15 cellular contexts compared by ENCODE assay signal in the genomic region with DNA sequence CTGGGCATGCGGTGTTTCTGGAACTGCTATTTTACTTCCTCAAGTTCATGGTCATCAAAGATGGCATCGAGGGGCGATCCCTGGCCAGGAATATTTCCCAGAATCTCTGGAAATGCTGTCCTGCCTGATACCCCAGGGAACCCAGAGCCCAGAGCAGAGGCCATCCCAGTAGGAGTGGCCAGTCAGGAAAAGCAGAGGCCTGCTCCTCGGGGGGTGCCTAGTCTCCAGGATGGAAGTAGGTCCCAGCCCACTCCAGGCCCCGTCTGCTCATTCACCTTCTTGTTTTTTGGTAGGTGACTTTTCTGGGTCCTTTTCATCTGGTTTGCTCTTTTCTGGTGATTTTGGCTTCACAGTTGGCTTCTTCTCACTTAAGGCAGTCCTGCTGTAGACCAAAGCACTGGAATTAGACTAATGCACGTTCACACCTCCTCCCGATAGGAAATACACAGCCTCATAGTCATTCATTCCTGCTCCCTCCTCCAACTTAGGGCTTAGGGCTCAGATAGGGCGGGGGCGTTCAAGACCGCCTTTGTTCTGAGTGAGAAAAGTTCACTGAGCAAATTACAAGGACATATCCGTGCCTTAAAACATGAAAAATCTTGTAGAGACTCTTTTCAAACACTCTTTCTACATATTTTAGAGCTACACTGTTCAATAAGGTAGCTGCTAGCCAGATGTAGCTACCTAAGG. TPM values are rescaled to one million over a fixed set of nuclear protein-coding genes. Genes with fewer than 3 reads are reported as not detected.
DNase-seq lines count a peak whose midpoint lies in the region; ATAC-seq, FAIRE-seq and TF ChIP-seq lines count a peak whose summit lies in the region.
"Had no signal": no experiment of that assay in that cellular context is flagged by ENCODE, and none has a peak within 500 bp of the region (broad histone marks: within the 10 kb centered on the region; RNA-seq: fewer than 3 reads in every experiment).

No MANE protein-coding gene starts in this region.

- H3K27ac ChIP-seq in kidney (ENCODE audit: low read depth in 2 of 2, low read length in 2 of 2): no peak overlapping the region
- peak overlapping the region; percentile 19 for H3K27ac ChIP-seq in smooth muscle cell (ENCODE audit: low read depth)

- H3K27me3 ChIP-seq in H7 (ENCODE audit: control insufficient read depth, insufficient read depth, low read length) (no peaks in the 10 kb centered on the region), smooth muscle cell (ENCODE audit: low read depth) (no peaks in the 10 kb centered on the region)

- no peak overlapping the region for H3K4me2 ChIP-seq in smooth muscle cell

- H3K9me3 ChIP-seq in kidney (ENCODE audit: control insufficient read depth in 1 of 2, low read length in 2 of 2) (no peaks in the 10 kb centered on the region), smooth muscle cell (replicated peaks; ENCODE audit: low read depth) (no peaks in the 10 kb centered on the region)

- H3K9ac ChIP-seq in kidney (ENCODE audit: low read length in 2 of 2) (no peak overlapping the region), smooth muscle cell (ENCODE audit: low read depth) (no peak overlapping the region)

- no peaks in the 10 kb centered on the region for H3K9me3 Mint-ChIP-seq in activated T-helper 17 cell treated with anti-CD3 and anti-CD28 coated beads, Interleukin-2, amount 50 U/mL, for 72 hours
- no peaks in the 10 kb centered on the region for H3K9me3 Mint-ChIP-seq in activated CD8-positive, alpha-beta T cell treated with anti-CD3 and anti-CD28 coated beads for 36 hours

- WGBS in smooth muscle cell (ENCODE audit: low lambda C conversion rate): 72% methylated on average over 11 of the region's 11 CpGs

- no peaks in the 10 kb centered on the region for H3K4me1 ChIP-seq in kidney (ENCODE audit: control insufficient read depth in 1 of 2, insufficient read depth in 1 of 2, low read depth in 1 of 2, low read length in 2 of 2)
- no peaks in the 10 kb centered on the region for H3K4me1 ChIP-seq in smooth muscle cell (ENCODE audit: low read depth)

- H3K4me1 Mint-ChIP-seq in activated T-helper 17 cell treated with anti-CD3 and anti-CD28 coated beads, Interleukin-2, amount 50 U/mL, for 72 hours: no peaks in the 10 kb centered on the region
- peaks cover 4% of the 10 kb centered on the region for H3K4me1 Mint-ChIP-seq in activated CD8-positive, alpha-beta T cell treated with anti-CD3 and anti-CD28 coated beads for 36 hours (ENCODE audit: low read depth)

- POLR2A ChIA-PET in activated CD8-positive, alpha-beta T cell treated with anti-CD3 and anti-CD28 coated beads for 36 hours (lab: Charles Lee): no interaction called here

- H4K20me1 ChIP-seq in smooth muscle cell (ENCODE audit: low read depth): no peaks in the 10 kb centered on the region

- no peaks in the 10 kb centered on the region for H3K79me2 ChIP-seq in smooth muscle cell (ENCODE audit: low read depth)

- TF ChIP-seq CTCF in kidney (IDR thresholded peaks at IDR 0.05; ENCODE audit: borderline replicate concordance, extremely low read depth, insufficient read depth) (no peak), smooth muscle cell (IDR thresholded peaks at IDR 0.05; ENCODE audit: borderline replicate concordance, insufficient read depth, poor library complexity, severe bottlenecking) (no peak)
- no peak for TF ChIP-seq CTCF in activated CD8-positive, alpha-beta T cell treated with anti-CD3 and anti-CD28 coated beads for 36 hours (IDR thresholded peaks at IDR 0.05)

- CTCF ChIA-PET in activated CD8-positive, alpha-beta T cell treated with anti-CD3 and anti-CD28 coated beads for 36 hours (lab: Charles Lee): no interaction called here

- peaks cover 59% of the 10 kb centered on the region for H3K36me3 Mint-ChIP-seq in activated T-helper 17 cell treated with anti-CD3 and anti-CD28 coated beads, Interleukin-2, amount 50 U/mL, for 72 hours (ENCODE audit: low read depth)
- peaks cover 8% of the 10 kb centered on the region for H3K36me3 Mint-ChIP-seq in activated CD8-positive, alpha-beta T cell treated with anti-CD3 and anti-CD28 coated beads for 36 hours (ENCODE audit: low read depth)

- DNase-seq in H7 (peak; percentile 55), kidney (peak; percentile 32), smooth muscle cell (lab: John Stamatoyannopoulos, UW; ENCODE audit: unreplicated experiment) (no peak), CD1c-positive myeloid dendritic cell (ENCODE audit: extremely low spot score) (no peak), GOT3 (lab: John Stamatoyannopoulos, UW) (no peak)
- no peak for DNase-seq in activated CD8-positive, alpha-beta T cell treated with anti-CD3 and anti-CD28 coated beads for 36 hours
- DNase-seq: EL, IMR-90, Kasumi-1, NCI-H1417 treated with DMSO at 0.1 percent for 48 hours, NCI-H2029, NCI-H510A treated with DMSO at 0.1 percent for 48 hours, SHP77 had no signal

- no peak overlapping the region for H2AFZ ChIP-seq in smooth muscle cell (ENCODE audit: low read depth)

- no peaks in the 10 kb centered on the region for H3K27me3 Mint-ChIP-seq in activated T-helper 17 cell treated with anti-CD3 and anti-CD28 coated beads, Interleukin-2, amount 50 U/mL, for 72 hours
- no peaks in the 10 kb centered on the region for H3K27me3 Mint-ChIP-seq in activated CD8-positive, alpha-beta T cell treated with anti-CD3 and anti-CD28 coated beads for 36 hours

- no peak for FAIRE-seq in kidney (lab: Jason Lieb, UNC)

- H3K4me3 ChIP-seq in H7 (ENCODE audit: insufficient read depth, low read depth, low read length) (no peak overlapping the region), kidney (ENCODE audit: low read length in 2 of 2) (no peak overlapping the region), smooth muscle cell (no peak overlapping the region)

- peaks cover 7% of the 10 kb centered on the region for H3K36me3 ChIP-seq in H7 (replicated peaks; ENCODE audit: control insufficient read depth, insufficient read depth, low read length)
- peaks cover 29 to 44% of the 10 kb centered on the region in 2 donors for H3K36me3 ChIP-seq in kidney (ENCODE audit: control insufficient read depth in 1 of 2, insufficient read depth in 2 of 2, low read length in 2 of 2)
- no peaks in the 10 kb centered on the region for H3K36me3 ChIP-seq in smooth muscle cell (ENCODE audit: low read depth)

- H3F3A ChIP-seq in smooth muscle cell (ENCODE audit: low read depth): no peaks in the 10 kb centered on the region

- intact Hi-C loops in kidney (cut with DNase I): no loop called here
- intact Hi-C loops in activated CD8-positive, alpha-beta T cell treated with anti-CD3 and anti-CD28 coated beads for 36 hours (cut with micrococcal nuclease): no loop called here

- no peak for ATAC-seq in activated T-helper 17 cell treated with anti-CD3 and anti-CD28 coated beads, Interleukin-2, amount 50 U/mL, for 72 hours (replicated peaks)
- no peak for ATAC-seq in activated CD8-positive, alpha-beta T cell treated with anti-CD3 and anti-CD28 coated beads for 36 hours
- ATAC-seq: Panc1 had no signal

- peak overlapping the region; percentile 31 for H3K27ac Mint-ChIP-seq in activated T-helper 17 cell treated with anti-CD3 and anti-CD28 coated beads, Interleukin-2, amount 50 U/mL, for 72 hours
- no peak overlapping the region for H3K27ac Mint-ChIP-seq in activated CD8-positive, alpha-beta T cell treated with anti-CD3 and anti-CD28 coated beads for 36 hours

- no peak overlapping the region for H3K4me3 Mint-ChIP-seq in activated T-helper 17 cell treated with anti-CD3 and anti-CD28 coated beads, Interleukin-2, amount 50 U/mL, for 72 hours
- no peak overlapping the region for H3K4me3 Mint-ChIP-seq in activated CD8-positive, alpha-beta T cell treated with anti-CD3 and anti-CD28 coated beads for 36 hours

RNA-seq across cellular contexts. Expression of gene TRAFD1, which starts 51.1 kb away (rescaled TPM):
- total RNA-seq in H7 (2014; rRNA removed; shearing (Covaris generic)): 21.1 and 24.2 TPM in 2 replicates
- total RNA-seq in activated T-helper 17 cell treated with anti-CD3 and anti-CD28 coated beads, Interleukin-2, amount 50 U/mL, for 72 hours: 10 to 100 TPM; 29.7 to 50.0 TPM
- total RNA-seq in kidney: 27.1 TPM
- polyA plus RNA-seq in kidney (ENCODE audit: insufficient read depth, low read depth, low replicate concordance): 16.4 TPM
- 21.7 and 30.2 TPM in 2 replicates for total RNA-seq in smooth muscle cell
- polyA plus RNA-seq in smooth muscle cell: 40.7 and 44.8 TPM in 2 replicates
- total RNA-seq in activated CD8-positive, alpha-beta T cell treated with anti-CD3 and anti-CD28 coated beads for 36 hours: 10 to 100 TPM; 34.6 to 35.8 TPM

Comparison
In these comparisons a context has a peak if more than half of its experiments do, and no peak if none do; other contexts are left out.
1. DNase-seq: peak in H7 (single experiment) and kidney (single experiment); none in smooth muscle cell (single experiment), CD1c-positive myeloid dendritic cell (single experiment), GOT3 (single experiment) and activated CD8-positive, alpha-beta T cell treated with anti-CD3 and anti-CD28 coated beads for 36 hours (single experiment).